9 cellular contexts compared by ENCODE assay signal in genomic region chrY:12661607-12661973, GRCh38. TPM values are rescaled to one million over a fixed set of nuclear protein-coding genes. Genes with fewer than 3 reads are reported as not detected.
A peak's percentile ranks its signal among the peaks of the same experiment; 100 is the strongest.
DNase-seq lines count a peak whose midpoint lies in the region; ATAC-seq and TF ChIP-seq lines count a peak whose summit lies in the region.
"Had no signal": no experiment of that assay in that cellular context is flagged by ENCODE, and none has a peak within 500 bp of the region (broad histone marks: within the 10 kb centered on the region; RNA-seq: fewer than 3 reads in every experiment).

No MANE protein-coding gene starts in this region.

- no peak for DNase-seq in Right ventricle myocardium superior
- no peak for DNase-seq in cardiac septum (ENCODE audit: low spot score)
- peak in 1 of 2 experiments; percentile 40 for DNase-seq in SJSA1 (ENCODE audit: low read depth in 1 of 2, low spot score in 2 of 2)
- no peak for DNase-seq in left ventricle myocardium superior
- DNase-seq in upper lobe of right lung = no peak
- DNase-seq in SW480 (ENCODE audit: low spot score) = no peak
- DNase-seq: NCI-H2081 had no signal

- intact Hi-C loops in Right ventricle myocardium superior (cut with DNase I) (no loop called here), cardiac septum (cut with DNase I) (no loop called here), left ventricle myocardium superior (cut with micrococcal nuclease) (no loop called here), upper lobe of right lung (cut with DNase I) (no loop called here)

- ATAC-seq in Right ventricle myocardium superior (ENCODE audit: poor library complexity) (peak; percentile 51), left ventricle myocardium superior (peak; percentile 57), upper lobe of right lung (peak; percentile 15), GM21717 (IDR thresholded peaks at IDR 0.05; ENCODE audit: unreplicated experiment) (no peak), HG02885 (IDR thresholded peaks at IDR 0.05; ENCODE audit: poor library complexity, unreplicated experiment) (no peak)

- H3K27ac ChIP-seq in SJSA1 (peak overlapping the region; percentile 84), upper lobe of right lung (peak overlapping the region; percentile 86)

- no peaks in the 10 kb centered on the region for H3K9me3 ChIP-seq in SJSA1 (replicated peaks)
- no peaks in the 10 kb centered on the region for H3K9me3 ChIP-seq in upper lobe of right lung

- H3K4me3 ChIP-seq in SJSA1 = peak overlapping the region; percentile 57
- H3K4me3 ChIP-seq in upper lobe of right lung = peak overlapping the region; percentile 69

- TF ChIP-seq CTCF in upper lobe of right lung (IDR thresholded peaks at IDR 0.05) = no peak

- H3K4me1 ChIP-seq in SJSA1 (replicated peaks) (peaks cover 6% of the 10 kb centered on the region; the same call in 1 of the 2 replicates), upper lobe of right lung (no peaks in the 10 kb centered on the region)

- H3K36me3 ChIP-seq in SJSA1 = peaks cover 14% of the 10 kb centered on the region
- H3K36me3 ChIP-seq in upper lobe of right lung = no peaks in the 10 kb centered on the region

- H3K27me3 ChIP-seq in SJSA1 (replicated peaks) (no peaks in the 10 kb centered on the region), upper lobe of right lung (no peaks in the 10 kb centered on the region)

RNA-seq across cellular contexts. Expression of gene USP9Y, which starts 39.4 kb away (rescaled TPM):
- total RNA-seq in Right ventricle myocardium superior = 20.7 TPM
- not detected for total RNA-seq in cardiac septum
- total RNA-seq in SJSA1 (2014; rRNA removed; shearing (Covaris generic)) = 16.9 and 20.1 TPM in 2 replicates
- total RNA-seq in left ventricle myocardium superior = 21.1 TPM
- 19.9 TPM for total RNA-seq in upper lobe of right lung

Comparison
In these comparisons a context has a peak if more than half of its experiments do, and no peak if none do; other contexts are left out.
1. ATAC-seq: peak in Right ventricle myocardium superior (single experiment), left ventricle myocardium superior (single experiment) and upper lobe of right lung (single experiment); none in GM21717 (single experiment) and HG02885 (single experiment).